ENCODE assay signal across 8 cellular contexts in genomic region chr11:58576792-58577440, GRCh38. TPM values are rescaled to one million over a fixed set of nuclear protein-coding genes. Genes with fewer than 3 reads are reported as not detected.
A peak's percentile ranks its signal among the peaks of the same experiment; 100 is the strongest.
DNase-seq lines count a peak whose midpoint lies in the region; FAIRE-seq and TF ChIP-seq lines count a peak whose summit lies in the region.

No MANE protein-coding gene starts in this region.

- H3K9me3 Mint-ChIP-seq in CD4-positive, alpha-beta memory T cell = peaks cover 0 to 14% (median 0%) of the 10 kb centered on the region in 8 donors

- H3K36me3 Mint-ChIP-seq in CD4-positive, alpha-beta memory T cell = peaks cover 4 to 42% of the 10 kb centered on the region in 2 donors

- peaks cover 0 to 3% of the 10 kb centered on the region in 2 donors for H3K27me3 Mint-ChIP-seq in CD4-positive, alpha-beta memory T cell

- peak; percentile 53 for TF ChIP-seq CTCF in fibroblast of pulmonary artery (IDR thresholded peaks at IDR 0.05; ENCODE audit: low read length, missing control alignments)

- DNase-seq in CD4-positive, alpha-beta memory T cell = no peak
- DNase-seq in HEK293T (ENCODE audit: extremely low spot score) = peak; percentile 5
- DNase-seq in fibroblast of pulmonary artery (ENCODE audit: low read depth) = peak; percentile 62
- peak; percentile 75 for DNase-seq in pons (ENCODE audit: low spot score)
- no peak for DNase-seq in activated gamma-delta T cell (lab: John Stamatoyannopoulos, UW)
- no peak for DNase-seq in NCI-H524 (lab: John Stamatoyannopoulos, UW)
- no peak for DNase-seq in NCI-H187 (lab: John Stamatoyannopoulos, UW)

- intact Hi-C loops in CD4-positive, alpha-beta memory T cell (cut with micrococcal nuclease) = loop anchor here (1.0 to 10.0 kb wide), 5 partner anchors 14 to 1010 kb away; partner anchors contain the start of genes FAM111B and UBE2L6

- H3K9me3 ChIP-seq in CD4-positive, alpha-beta memory T cell (ENCODE audit: control insufficient read depth in 1 of 2, low read length in 2 of 2) = no peaks in the 10 kb centered on the region

- POLR2A ChIA-PET in CD4-positive, alpha-beta memory T cell (lab: Charles Lee; ENCODE audit: partially characterized antibody) = interaction anchor here (0.6 to 6.4 kb wide), 16 partner anchors 10 to 1009 kb away, joined by 3 to 109 read pairs (median 6); partner anchors contain the start of genes MED19, SELENOH and UBE2L6
- POLR2A ChIA-PET in HEK293T (lab: Yijun Ruan, JAX) = interaction anchor here (1.0 to 1.9 kb wide), 3 partner anchors 9 to 53 kb away, joined by 3 to 17 read pairs (median 3); no protein-coding TSS in a partner anchor

- H3K4me3 Mint-ChIP-seq in CD4-positive, alpha-beta memory T cell = peak overlapping the region; percentile 93 to 99 (median 96)

- H3K4me3 ChIP-seq in CD4-positive, alpha-beta memory T cell (ENCODE audit: low read length in 2 of 2) = peak overlapping the region; percentile 57 to 96
- H3K4me3 ChIP-seq in fibroblast of pulmonary artery (replicated peaks; ENCODE audit: low read depth, low read length) = peak overlapping the region; percentile 96

- H3K27ac ChIP-seq in CD4-positive, alpha-beta memory T cell (ENCODE audit: low read depth, low read length) = peak overlapping the region; percentile 99

- H3K4me1 Mint-ChIP-seq in CD4-positive, alpha-beta memory T cell = peaks cover 33 to 85% (median 55%) of the 10 kb centered on the region in 4 donors

- peak; percentile 32 for FAIRE-seq in TTC549 (lab: Jason Lieb, UNC)

- H3K4me1 ChIP-seq in CD4-positive, alpha-beta memory T cell (ENCODE audit: insufficient read depth, low read length) = peaks cover 69% of the 10 kb centered on the region

- H3K27ac Mint-ChIP-seq in CD4-positive, alpha-beta memory T cell = peak overlapping the region; percentile 99 to 100 (median 100)

- CTCF ChIA-PET in CD4-positive, alpha-beta memory T cell (lab: Charles Lee; ENCODE audit: partially characterized antibody) = interaction anchor here (0.7 to 8.6 kb wide), 9 partner anchors 11 to 1009 kb away, joined by 3 to 187 read pairs (median 4); partner anchors contain the start of gene UBE2L6
- CTCF ChIA-PET in HEK293T (lab: Yijun Ruan, JAX) = interaction anchor here (0.5 to 1.4 kb wide), 5 partner anchors 15 to 581 kb away, joined by 3 to 5 read pairs (median 3); no protein-coding TSS in a partner anchor

- H3K36me3 ChIP-seq in CD4-positive, alpha-beta memory T cell (ENCODE audit: insufficient read depth, low read length) = no peaks in the 10 kb centered on the region

- no peaks in the 10 kb centered on the region for H3K27me3 ChIP-seq in CD4-positive, alpha-beta memory T cell (ENCODE audit: insufficient read depth, low read length)

TF ChIP-seq in HEK293T, 16 proteins besides CTCF, POLR2A, EP300 and RAD21:
- TF ChIP-seq ZNF384 (IDR thresholded peaks at IDR 0.05) = 0 out of 2 replicates have a peak, but pooled peaks have one; percentile 9
- TF ChIP-seq PKNOX1 (IDR thresholded peaks at IDR 0.05) = peak; percentile 59
- TF ChIP-seq LEF1 (IDR thresholded peaks at IDR 0.05; ENCODE audit: borderline replicate concordance) = no peak
TF ChIP-seq in HEK293T: peak in this region for 2.

RNA-seq across cellular contexts. Expression of gene LPXN, which starts 1.3 kb away (rescaled TPM):
- total RNA-seq in CD4-positive, alpha-beta memory T cell = 100 to 1,000 TPM; 138 to 147 TPM
- polyA plus RNA-seq in CD4-positive, alpha-beta memory T cell = 100 to 1,000 TPM; 251 to 281 TPM

RNA-seq across cellular contexts. Expression of gene ZFP91, which starts 1.9 kb away (rescaled TPM):
- 10 to 100 TPM; 38.0 to 38.4 TPM for total RNA-seq in CD4-positive, alpha-beta memory T cell
- polyA plus RNA-seq in CD4-positive, alpha-beta memory T cell = 1 to 10 TPM; 3.8 to 7.3 TPM

RNA-seq across cellular contexts. Expression of gene CNTF, which starts 45.5 kb away (rescaled TPM):
- total RNA-seq in CD4-positive, alpha-beta memory T cell = 1 to 10 TPM; 2.6 to 2.9 TPM
- polyA plus RNA-seq in CD4-positive, alpha-beta memory T cell = under 1 TPM in 1 of 2 donors, not detected in 1; 0.10 TPM

Comparison
In these comparisons a context has a peak if more than half of its experiments do, and no peak if none do; other contexts are left out.
1. DNase-seq: peak in HEK293T (single experiment), fibroblast of pulmonary artery (single experiment) and pons (single experiment); none in CD4-positive, alpha-beta memory T cell (0 of 5), activated gamma-delta T cell (single experiment), NCI-H524 (0 of 2) and NCI-H187 (0 of 2).